In the genomic region with DNA sequence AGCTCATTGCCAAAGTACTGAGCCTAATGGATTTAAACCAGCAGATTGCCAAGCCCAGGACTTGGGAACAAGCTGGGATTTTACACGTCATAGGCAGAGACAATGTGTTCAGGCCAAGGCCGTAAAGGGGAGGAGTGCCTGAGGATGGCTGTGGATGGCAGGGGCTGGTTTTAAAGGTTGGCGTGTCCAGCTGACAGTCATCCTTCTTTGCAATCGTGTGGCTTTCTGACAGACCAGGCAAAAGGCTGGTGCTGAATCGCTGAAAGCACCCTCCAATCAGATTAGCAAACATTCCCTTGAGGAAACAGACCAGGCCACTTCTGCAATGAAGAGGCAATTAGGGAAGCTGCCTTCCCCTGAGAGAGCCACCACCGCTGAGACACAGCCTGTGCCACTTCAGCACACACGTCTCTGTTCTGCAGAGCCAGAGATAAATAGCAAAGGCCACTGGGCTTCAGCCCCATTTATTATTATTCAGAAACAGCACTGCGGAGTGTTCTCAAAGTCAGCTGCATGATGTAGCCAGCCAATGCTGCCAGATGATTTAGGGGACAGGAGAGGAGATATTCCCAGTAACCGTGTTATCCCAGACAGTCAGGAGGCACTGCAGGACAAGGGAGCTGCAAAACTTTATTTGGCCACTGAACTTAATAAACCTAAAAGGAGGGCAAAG, we compare ENCODE assay signal across 10 cellular contexts. TPM values are rescaled to one million over a fixed set of nuclear protein-coding genes. Genes with fewer than 3 reads are reported as not detected.
A peak's percentile ranks its signal among the peaks of the same experiment; 100 is the strongest.
DNase-seq lines count a peak whose midpoint lies in the region; ATAC-seq and TF ChIP-seq lines count a peak whose summit lies in the region.
"Had no signal": no experiment of that assay in that cellular context is flagged by ENCODE, and none has a peak within 500 bp of the region (broad histone marks: within the 10 kb centered on the region; RNA-seq: fewer than 3 reads in every experiment).

No MANE protein-coding gene starts in this region.

- peak overlapping the region; percentile 71 for H3K27ac ChIP-seq in upper lobe of right lung
- H3K27ac ChIP-seq in A673 (ENCODE audit: low read depth, low read length, poor library complexity, severe bottlenecking), result no peak overlapping the region
- H3K27ac ChIP-seq: RWPE1 had no signal

- no TSS peak for BruUV-seq in A673 (replicated peaks; lab: Mats Ljungman, UMichigan)

- H3K27me3 ChIP-seq in upper lobe of right lung (no peaks in the 10 kb centered on the region), A673 (replicated peaks; ENCODE audit: insufficient read depth, low read depth, low read length, poor library complexity) (no peaks in the 10 kb centered on the region)

- ATAC-seq in upper lobe of right lung (peak; percentile 78), GM18519 (IDR thresholded peaks at IDR 0.05; ENCODE audit: low FRiP score, unreplicated experiment) (no peak)
- ATAC-seq: stimulated activated naive B cell treated with anti-CD40 and anti-IgM and Interleukin-4, amounts not matched to agents 10 μg/mL and 1 μg/mL and 100 μg/mL, for 72 hours had no signal

- H3K4me3 ChIP-seq in upper lobe of right lung, result no peak overlapping the region
- H3K4me3 ChIP-seq in A673 (ENCODE audit: low read depth, low read length, poor library complexity, severe bottlenecking), result no peak overlapping the region

- H3K9me3 ChIP-seq in upper lobe of right lung (no peaks in the 10 kb centered on the region), A673 (ENCODE audit: low read depth, low read length, poor library complexity, severe bottlenecking) (no peaks in the 10 kb centered on the region)

- peaks cover 36% of the 10 kb centered on the region for H3K4me1 ChIP-seq in upper lobe of right lung
- H3K4me1 ChIP-seq in A673 (ENCODE audit: insufficient read depth, low read length, poor library complexity, severe bottlenecking), result peaks cover 9% of the 10 kb centered on the region

- CTCF ChIA-PET in A673 (lab: Charles Lee), result no interaction called here

- DNase-seq in NCI-H2029 treated with DMSO at 0.1 percent for 48 hours (lab: John Stamatoyannopoulos, UW) (peak; percentile 95), SKM-1 (lab: John Stamatoyannopoulos, UW; ENCODE audit: unreplicated experiment) (peak; percentile 81), left kidney (ENCODE audit: low read depth, low spot score) (peak; percentile 55), upper lobe of right lung (no peak), A673 (ENCODE audit: low spot score) (no peak), GOT3 (lab: John Stamatoyannopoulos, UW) (no peak)
- DNase-seq: activated CD8-positive, alpha-beta memory T cell treated with anti-CD3 and anti-CD28 coated beads for 24 hours; stimulated activated naive B cell treated with anti-CD40 and anti-IgM and Interleukin-4, amounts not matched to agents 10 μg/mL and 1 μg/mL and 100 μg/mL, for 72 hours had no signal

- TF ChIP-seq CTCF in upper lobe of right lung (IDR thresholded peaks at IDR 0.05) (no peak), A673 (conservative IDR thresholded peaks at IDR 0.05; ENCODE audit: low read depth, low read length) (no peak)

- POLR2A ChIA-PET in A673 (lab: Charles Lee; ENCODE audit: low non-redundant PET), result no interaction called here

- no peaks in the 10 kb centered on the region for H3K36me3 ChIP-seq in upper lobe of right lung
- no peaks in the 10 kb centered on the region for H3K36me3 ChIP-seq in A673 (ENCODE audit: insufficient read depth, low read length, poor library complexity, severe bottlenecking)

- intact Hi-C loops in upper lobe of right lung (cut with DNase I), result no loop called here
- intact Hi-C loops in A673 (cut with micrococcal nuclease; ENCODE audit: unreplicated experiment), result no loop called here

RNA-seq across cellular contexts. Expression of a gene that starts 54.2 kb away (rescaled TPM):
- 3.9 TPM for total RNA-seq in upper lobe of right lung
- 1.1 and 1.4 TPM in 2 replicates for total RNA-seq in A673 (2021)

Comparison
In these comparisons a context has a peak if more than half of its experiments do, and no peak if none do; other contexts are left out.
1. DNase-seq: peak in NCI-H2029 treated with DMSO at 0.1 percent for 48 hours (single experiment), SKM-1 (single experiment) and left kidney (single experiment); none in upper lobe of right lung (single experiment), A673 (single experiment) and GOT3 (single experiment).